ENCODE assay signal across 16 cellular contexts in the genomic region with DNA sequence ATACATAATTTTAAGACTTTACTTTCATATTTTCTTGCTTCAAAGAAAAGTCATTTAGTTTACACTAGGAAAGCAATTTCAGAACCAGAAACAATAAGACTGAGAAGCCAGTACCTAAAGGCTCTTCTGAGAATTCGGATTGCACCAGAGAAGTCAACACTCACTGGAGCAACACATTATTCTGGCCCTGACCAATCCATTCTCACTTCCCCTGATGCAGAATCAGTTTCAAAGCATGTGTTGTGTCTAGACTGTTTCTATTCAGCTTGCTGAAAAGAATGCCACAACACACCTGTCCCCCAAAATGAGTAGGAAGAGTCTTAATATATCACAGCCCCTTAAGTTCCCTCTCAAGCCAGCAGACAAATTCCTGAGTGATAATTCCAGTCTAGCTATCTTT.
DNase-seq lines count a peak whose midpoint lies in the region; ATAC-seq and TF ChIP-seq lines count a peak whose summit lies in the region.
"Had no signal": no experiment of that assay in that cellular context is flagged by ENCODE, and none has a peak within 500 bp of the region (broad histone marks: within the 10 kb centered on the region; RNA-seq: fewer than 3 reads in every experiment).

No MANE protein-coding gene starts in this region.

- TF ChIP-seq CTCF in breast epithelium (IDR thresholded peaks at IDR 0.05): no peak

- TF ChIP-seq POLR2A in breast epithelium (IDR thresholded peaks at IDR 0.05): no peak
- TF ChIP-seq POLR2A in erythroblast (IDR thresholded peaks at IDR 0.05; ENCODE audit: low read length): no peak

- intact Hi-C loops in breast epithelium (cut with DNase I; ENCODE audit: low total_unique reads): no loop called here

- peaks cover 0 to 5% of the 10 kb centered on the region in 2 donors for H3K9me3 ChIP-seq in breast epithelium
- H3K9me3 ChIP-seq: BE2C, HAP-1 had no signal

- no peaks in the 10 kb centered on the region for H3K4me1 ChIP-seq in breast epithelium
- H3K4me1 ChIP-seq: BE2C, HAP-1 had no signal

- H3K36me3 ChIP-seq in breast epithelium: no peaks in the 10 kb centered on the region
- H3K36me3 ChIP-seq: BE2C, HAP-1 had no signal

- H3K27me3 ChIP-seq in breast epithelium: no peaks in the 10 kb centered on the region
- H3K27me3 ChIP-seq: BE2C had no signal

- H3K4me3 ChIP-seq in breast epithelium: no peak overlapping the region
- H3K4me3 ChIP-seq: HAP-1 had no signal

- ATAC-seq in GM18867 (IDR thresholded peaks at IDR 0.05; ENCODE audit: unreplicated experiment): peak; percentile 85
- ATAC-seq in HG02571 (IDR thresholded peaks at IDR 0.05; ENCODE audit: unreplicated experiment): peak; percentile 53
- peak; percentile 52 for ATAC-seq in HG03442 (IDR thresholded peaks at IDR 0.05; ENCODE audit: unreplicated experiment)
- ATAC-seq in GM21360 (IDR thresholded peaks at IDR 0.05; ENCODE audit: unreplicated experiment): no peak

- DNase-seq in breast epithelium (ENCODE audit: low spot score in 2 of 2) (no peak), erythroblast (lab: John Stamatoyannopoulos, UW) (no peak)
- DNase-seq in activated effector memory CD4-positive, alpha-beta T cell treated with anti-CD3 and anti-CD28 coated beads, Interleukin-2, amount 50 U/mL, for 16 hours: no peak
- DNase-seq: BE2C; CD4-positive, alpha-beta memory T cell; DMS79; MV-4-11; NCI-H1436; NCI-H2029 treated with DMSO at 0.1 percent for 48 hours; NCI-H524; T-helper 2 cell had no signal

- H3K27ac ChIP-seq in breast epithelium: no peak overlapping the region
